ENCODE assay signal across 8 cellular contexts in the genomic region with DNA sequence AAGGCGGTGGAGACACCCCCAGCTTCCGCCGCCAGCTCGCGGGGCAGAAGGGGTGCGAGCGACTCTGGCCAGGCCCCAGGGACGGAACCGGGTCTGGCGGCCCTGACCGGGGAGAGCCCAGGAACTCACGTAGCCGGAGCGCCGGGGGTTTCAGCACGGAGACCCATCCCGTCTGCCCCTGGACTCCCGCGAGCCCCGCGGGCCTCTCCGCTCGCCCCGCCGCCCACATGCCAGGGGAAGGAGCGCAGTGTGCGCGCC. TPM values are rescaled to one million over a fixed set of nuclear protein-coding genes. Genes with fewer than 3 reads are reported as not detected.
DNase-seq lines count a peak whose midpoint lies in the region; ATAC-seq and TF ChIP-seq lines count a peak whose summit lies in the region.
"Not testable (repeated sequence)": the region's sequence is repeated elsewhere in the genome, so short reads cannot be mapped to it uniquely, and the experiment has no call there.

No MANE protein-coding gene starts in this region.

- no CpG with 5 or more reads among the region's 28 CpGs for WGBS in testis, 2 donors

- not testable (repeated sequence) for TF ChIP-seq POLR2A in testis (IDR thresholded peaks at IDR 0.05)

- H3K9me3 ChIP-seq in CD4-positive, alpha-beta memory T cell (ENCODE audit: control insufficient read depth in 1 of 2, low read length in 2 of 2); HUES6 (ENCODE audit: control insufficient read depth, insufficient read depth, low read depth, low read length); ascending aorta; neutrophil; testis: not testable (repeated sequence)

- intact Hi-C loops in CD4-positive, alpha-beta memory T cell (cut with micrococcal nuclease) = loop anchor here (2.0 to 10.0 kb wide), 2 partner anchors 216 to 1972 kb away; partner anchors contain the start of gene GABARAPL1
- intact Hi-C loops in ascending aorta (cut with DNase I) = loop anchor here (2.0 to 10.0 kb wide), 3 partner anchors 160 to 706 kb away; partner anchors contain the start of genes M6PR, NECAP1 and SLC2A3
- intact Hi-C loops in testis (cut with DNase I; ENCODE audit: low total_unique reads) = not testable (repeated sequence)

- peak overlapping the region; percentile 42 to 54 for H3K4me3 ChIP-seq in CD4-positive, alpha-beta memory T cell (ENCODE audit: low read length in 2 of 2)
- H3K4me3 ChIP-seq in HUES6 (ENCODE audit: low read depth, low read length) (peak overlapping the region; percentile 92), ascending aorta (peak overlapping the region; percentile 76 to 81), epithelial cell of proximal tubule (ENCODE audit: low read depth, low read length) (peak overlapping the region; percentile 81), neutrophil (ENCODE audit: low read depth in 1 of 2, low read length in 1 of 2) (peak overlapping the region; percentile 67 to 78), testis (peak overlapping the region; percentile 71 to 81)

- peak; percentile 5 for ATAC-seq in left lobe of liver

- peaks cover 3 to 27% (median 7%) of the 10 kb centered on the region in 4 donors for H3K4me1 Mint-ChIP-seq in CD4-positive, alpha-beta memory T cell
- H3K4me1 Mint-ChIP-seq in T-helper 2 cell treated with Interferon-gamma antibody and Interleukin-4, amounts not matched to agents 5 μg/mL and 100 μg/mL, for 36 hours (ENCODE audit: low read depth) = not testable (repeated sequence)

- H3K27ac Mint-ChIP-seq in CD4-positive, alpha-beta memory T cell = peak overlapping the region; percentile 32 to 96 (median 79)
- H3K27ac Mint-ChIP-seq in T-helper 2 cell treated with Interferon-gamma antibody and Interleukin-4, amounts not matched to agents 5 μg/mL and 100 μg/mL, for 36 hours = peak overlapping the region; percentile 74

- TF ChIP-seq CTCF in ascending aorta (IDR thresholded peaks at IDR 0.05); epithelial cell of proximal tubule (conservative IDR thresholded peaks at IDR 0.05; ENCODE audit: low read depth, low read length); neutrophil (IDR thresholded peaks at IDR 0.05); testis (IDR thresholded peaks at IDR 0.05): not testable (repeated sequence)

- DNase-seq in CD4-positive, alpha-beta memory T cell = peak in 1 of 5 donors; percentile 44
- DNase-seq in T-helper 2 cell treated with Interferon-gamma antibody and Interleukin-4, amounts not matched to agents 5 μg/mL and 100 μg/mL, for 36 hours (ENCODE audit: low spot score); ascending aorta (ENCODE audit: low spot score in 2 of 2); epithelial cell of proximal tubule (ENCODE audit: low read depth); left lobe of liver (ENCODE audit: low spot score); testis: not testable (repeated sequence)

- H3K36me3 Mint-ChIP-seq in CD4-positive, alpha-beta memory T cell; T-helper 2 cell treated with Interferon-gamma antibody and Interleukin-4, amounts not matched to agents 5 μg/mL and 100 μg/mL, for 36 hours (ENCODE audit: low read depth): not testable (repeated sequence)

- H3K27ac ChIP-seq in CD4-positive, alpha-beta memory T cell (ENCODE audit: low read depth, low read length) = peak overlapping the region; percentile 47
- H3K27ac ChIP-seq in HUES6 (ENCODE audit: low read depth, low read length) (peak overlapping the region; percentile 71; the same call in 1 of the 2 replicates), ascending aorta (peak overlapping the region; percentile 41 to 63), neutrophil (peak overlapping the region; percentile 71), testis (peak overlapping the region in 1 of 2 donors; percentile 87)

- POLR2A ChIA-PET in CD4-positive, alpha-beta memory T cell (lab: Charles Lee; ENCODE audit: partially characterized antibody) = interaction anchor here (1.2 to 1.6 kb wide), 3 partner anchors 197 to 216 kb away, joined by 3 to 7 read pairs (median 3); no protein-coding TSS in a partner anchor

- CTCF ChIA-PET in CD4-positive, alpha-beta memory T cell (lab: Charles Lee; ENCODE audit: partially characterized antibody) = not testable (repeated sequence)

- H3K9me3 Mint-ChIP-seq in CD4-positive, alpha-beta memory T cell; T-helper 2 cell treated with Interferon-gamma antibody and Interleukin-4, amounts not matched to agents 5 μg/mL and 100 μg/mL, for 36 hours: not testable (repeated sequence)

- not testable (repeated sequence) for H3K27me3 Mint-ChIP-seq in CD4-positive, alpha-beta memory T cell
- peaks cover 12% of the 10 kb centered on the region for H3K27me3 Mint-ChIP-seq in T-helper 2 cell treated with Interferon-gamma antibody and Interleukin-4, amounts not matched to agents 5 μg/mL and 100 μg/mL, for 36 hours (ENCODE audit: low read depth)

- H3K27me3 ChIP-seq in CD4-positive, alpha-beta memory T cell (ENCODE audit: insufficient read depth, low read length); HUES6 (ENCODE audit: control insufficient read depth, insufficient read depth, low read length); ascending aorta; testis: not testable (repeated sequence)
- peaks cover 22% of the 10 kb centered on the region for H3K27me3 ChIP-seq in neutrophil

- not testable (repeated sequence) for H3K36me3 ChIP-seq in CD4-positive, alpha-beta memory T cell (ENCODE audit: insufficient read depth, low read length); HUES6 (ENCODE audit: control insufficient read depth, insufficient read depth, low read length); ascending aorta; neutrophil; testis (ENCODE audit: low read depth, missing control alignments)

- peak overlapping the region; percentile 94 to 100 (median 98) for H3K4me3 Mint-ChIP-seq in CD4-positive, alpha-beta memory T cell
- peak overlapping the region; percentile 93 for H3K4me3 Mint-ChIP-seq in T-helper 2 cell treated with Interferon-gamma antibody and Interleukin-4, amounts not matched to agents 5 μg/mL and 100 μg/mL, for 36 hours

- H3K4me1 ChIP-seq in CD4-positive, alpha-beta memory T cell (ENCODE audit: insufficient read depth, low read length); HUES6 (ENCODE audit: control insufficient read depth, insufficient read depth, low read length); ascending aorta; neutrophil (ENCODE audit: control insufficient read depth in 1 of 2, insufficient read depth in 1 of 2, low read depth in 1 of 2, low read length in 1 of 2); testis: not testable (repeated sequence)

- peak overlapping the region; percentile 91 for H3K9ac ChIP-seq in HUES6 (ENCODE audit: low read length)

RNA-seq across cellular contexts. Expression of gene FAM90A1, which starts 15.1 kb away (rescaled TPM):
- total RNA-seq in CD4-positive, alpha-beta memory T cell = not detected
- polyA plus RNA-seq in CD4-positive, alpha-beta memory T cell = under 1 TPM in 1 of 2 donors, not detected in 1; 0.10 TPM
- total RNA-seq in ascending aorta = not detected
- 0.23 TPM in 1 of 2 replicates, not detected in the other for total RNA-seq in epithelial cell of proximal tubule
- not detected for total RNA-seq in left lobe of liver
- total RNA-seq in testis = 1 to 10 TPM; 1.5 to 1.8 TPM
- polyA plus RNA-seq in testis (ENCODE audit: insufficient read depth, low read depth, low replicate concordance) = 0.67 TPM
